ENCODE assay signal across 23 cellular contexts in genomic region chr1:234018816-234019215, GRCh38.
DNase-seq lines count a peak whose midpoint lies in the region; ATAC-seq, FAIRE-seq and TF ChIP-seq lines count a peak whose summit lies in the region.
"Had no signal": no experiment of that assay in that cellular context is flagged by ENCODE, and none has a peak within 500 bp of the region (broad histone marks: within the 10 kb centered on the region; RNA-seq: fewer than 3 reads in every experiment).

No MANE protein-coding gene starts in this region.

- H3K4me1 ChIP-seq in H1 (replicated peaks in 1 of 4; ENCODE audit: control insufficient read depth in 3 of 4, insufficient read depth in 4 of 4, low read length in 3 of 4), result no peaks in the 10 kb centered on the region
- H3K4me1 ChIP-seq: A549; BE2C; BLaER1 treated with 17β-estradiol and CSF1 and Interleukin-3, amounts not matched to agents 10 nM and 100 nM had no signal

- H3K23me2 ChIP-seq in H1 (ENCODE audit: low read depth, low read length), result no peaks in the 10 kb centered on the region

- no peak overlapping the region for H2BK20ac ChIP-seq in H1 (ENCODE audit: low read length)

- H3K23ac ChIP-seq in H1 (ENCODE audit: insufficient read length), result no peak overlapping the region

- TF ChIP-seq CTCF in RWPE1 (conservative IDR thresholded peaks at IDR 0.05; ENCODE audit: low read depth) (no peak), H1 (IDR thresholded peaks at IDR 0.05; ENCODE audit: control extremely low read depth in 1 of 3, insufficient read depth in 1 of 3, low read depth in 1 of 3, low read length in 3 of 3) (no peak)

- ATAC-seq in esophagus mucosa (peak; percentile 77), HG03460 (IDR thresholded peaks at IDR 0.05; ENCODE audit: unreplicated experiment) (no peak), HG02981 (IDR thresholded peaks at IDR 0.05; ENCODE audit: unreplicated experiment) (no peak)
- ATAC-seq: A549, HCT116 had no signal

- H2BK12ac ChIP-seq in H1 (ENCODE audit: low read depth, low read length), result no peak overlapping the region

- no peak overlapping the region for H3K56ac ChIP-seq in H1 (replicated peaks; ENCODE audit: insufficient read length, low read depth, low read length)

- H3K79me1 ChIP-seq in H1 (ENCODE audit: low read depth, low read length), result no peaks in the 10 kb centered on the region

- H3K4me3 ChIP-seq in H1 (ENCODE audit: extremely low read depth in 1 of 4, insufficient read depth in 2 of 4, low read depth in 3 of 4, low read length in 4 of 4), result no peak overlapping the region
- H3K4me3 ChIP-seq: A549; BLaER1 treated with 17β-estradiol and CSF1 and Interleukin-3, amounts not matched to agents 10 nM and 100 nM; GM23248 had no signal

- no peak for TF ChIP-seq RAD21 in H1 (IDR thresholded peaks at IDR 0.05 in 1 of 2, conservative IDR thresholded peaks at IDR 0.05 in 1 of 2; ENCODE audit: low read depth in 2 of 2, low read length in 2 of 2)

- H2BK5ac ChIP-seq in H1 (ENCODE audit: low read depth, low read length), result no peak overlapping the region

- H3K27me3 ChIP-seq in H1 (replicated peaks in 1 of 4; ENCODE audit: control insufficient read depth in 3 of 4, extremely low read depth in 1 of 4, insufficient read depth in 3 of 4, low read length in 3 of 4), result no peaks in the 10 kb centered on the region
- H3K27me3 ChIP-seq: BE2C; BLaER1 treated with 17β-estradiol and CSF1 and Interleukin-3, amounts not matched to agents 10 nM and 100 nM had no signal

- H2AK5ac ChIP-seq in H1 (ENCODE audit: low read depth, low read length), result no peak overlapping the region

- H4K8ac ChIP-seq in H1 (ENCODE audit: extremely low read depth, insufficient read depth, low read length), result no peak overlapping the region

- no peaks in the 10 kb centered on the region for H3K36me3 ChIP-seq in H1 (ENCODE audit: control insufficient read depth in 2 of 4, insufficient read depth in 4 of 4, low read length in 3 of 4)
- H3K36me3 ChIP-seq: BE2C; BLaER1 treated with 17β-estradiol and CSF1 and Interleukin-3, amounts not matched to agents 10 nM and 100 nM had no signal

- 85% methylated on average over 4 of the region's 4 CpGs; no CpG with 5 or more reads in 1 of the 2 experiments for WGBS in H1 (ENCODE audit: extremely low coverage in 1 of 2, insufficient coverage in 1 of 2, insufficient read length in 1 of 2, insufficient replicate concordance in 2 of 2, low coverage in 1 of 2, low lambda C conversion rate in 2 of 2, missing lambda C conversion rate in 1 of 2), 2 experiments

- TF ChIP-seq POLR2A in H1 (IDR thresholded peaks at IDR 0.05; ENCODE audit: control extremely low read depth in 1 of 2, low read depth in 2 of 2, low read length in 2 of 2) (no peak), erythroblast (IDR thresholded peaks at IDR 0.05; ENCODE audit: low read length) (no peak)

- CTCF ChIA-PET in RWPE1 (lab: Yijun Ruan, JAX), result interaction anchor here (0.6 to 0.8 kb wide), 2 partner anchors 47 to 54 kb away, joined by 3 to 4 read pairs; no protein-coding TSS in a partner anchor
- CTCF ChIA-PET in H1 (lab: Charles Lee; ENCODE audit: partially characterized antibody), result no interaction called here

- H2BK120ac ChIP-seq in H1 (replicated peaks; ENCODE audit: low read depth, low read length), result no peak overlapping the region

- no peak for FAIRE-seq in H1 (lab: Jason Lieb, UNC)
- FAIRE-seq: A549, GM12892, GM19239 had no signal

- H2AFZ ChIP-seq in H1 (ENCODE audit: low read length), result no peak overlapping the region
- H2AFZ ChIP-seq: GM23248 had no signal

- no peaks in the 10 kb centered on the region for H3K9me3 ChIP-seq in H1 (ENCODE audit: insufficient read depth in 2 of 2, low read depth in 1 of 2, low read length in 1 of 2)
- H3K9me3 ChIP-seq: A549; BE2C; BLaER1 treated with 17β-estradiol and CSF1 and Interleukin-3, amounts not matched to agents 10 nM and 100 nM had no signal

- no peak overlapping the region for H3K9ac ChIP-seq in H1 (replicated peaks in 1 of 4; ENCODE audit: extremely low read depth in 1 of 4, low read depth in 3 of 4, low read length in 3 of 4)
- H3K9ac ChIP-seq: BLaER1 treated with 17β-estradiol and CSF1 and Interleukin-3, amounts not matched to agents 10 nM and 100 nM; GM23248 had no signal

- H3K18ac ChIP-seq in H1 (ENCODE audit: extremely low read depth, low read length), result peak overlapping the region; percentile 11; the same call in 1 of the 2 replicates

- no peak overlapping the region for H3K27ac ChIP-seq in RWPE1
- no peak overlapping the region for H3K27ac ChIP-seq in H1 (ENCODE audit: low read depth, low read length)
- H3K27ac ChIP-seq: A549; BLaER1 treated with 17β-estradiol and CSF1 and Interleukin-3, amounts not matched to agents 10 nM and 100 nM; GM23248 had no signal

- no peak overlapping the region for H4K5ac ChIP-seq in H1 (ENCODE audit: insufficient read length, low read depth, low read length)

- H4K91ac ChIP-seq in H1 (replicated peaks; ENCODE audit: insufficient read length, low read length), result no peak overlapping the region

- no peak overlapping the region for H3K14ac ChIP-seq in H1 (ENCODE audit: insufficient read length)

- no peak for TF ChIP-seq EP300 in H1 (IDR thresholded peaks at IDR 0.05; ENCODE audit: borderline replicate concordance in 1 of 2, low read depth in 2 of 2, low read length in 2 of 2)

- POLR2A ChIA-PET in RWPE1 (lab: Yijun Ruan, JAX; ENCODE audit: low non-redundant PET), result no interaction called here
- POLR2A ChIA-PET in H1 (lab: Charles Lee; ENCODE audit: partially characterized antibody), result no interaction called here

- no peak overlapping the region for H2BK15ac ChIP-seq in H1 (ENCODE audit: low read length)

- DNase-seq in RWPE1 (ENCODE audit: low spot score) (peak; percentile 10), H1 (ENCODE audit: low read depth in 1 of 2, low spot score in 2 of 2) (no peak), erythroblast (lab: John Stamatoyannopoulos, UW) (no peak)
- DNase-seq: 8988T; ACHN; AML-193; BE2C; CD4-positive, alpha-beta T cell; CD8-positive, alpha-beta memory T cell; DMS 273 treated with DMSO at 0.1 percent for 48 hours; DMS79; EL; GDM1; GM23248; H9 had no signal

- H3K4ac ChIP-seq in H1 (replicated peaks; ENCODE audit: insufficient read length, low read depth, low read length), result no peak overlapping the region

- H3K4me2 ChIP-seq in H1 (ENCODE audit: insufficient read depth in 1 of 2, low read depth in 2 of 2, low read length in 2 of 2), result no peak overlapping the region
- H3K4me2 ChIP-seq: A549; BLaER1 treated with 17β-estradiol and CSF1 and Interleukin-3, amounts not matched to agents 10 nM and 100 nM had no signal

- no peaks in the 10 kb centered on the region for H3K79me2 ChIP-seq in H1 (ENCODE audit: control insufficient read depth in 1 of 2, insufficient read depth in 2 of 2, low read length in 2 of 2)

- no peaks in the 10 kb centered on the region for H4K20me1 ChIP-seq in H1 (replicated peaks in 1 of 2; ENCODE audit: control insufficient read depth in 1 of 2, insufficient read depth in 2 of 2, low read length in 2 of 2)
- H4K20me1 ChIP-seq: BLaER1 treated with 17β-estradiol and CSF1 and Interleukin-3, amounts not matched to agents 10 nM and 100 nM had no signal

TF ChIP-seq in H1, 55 proteins besides CTCF, POLR2A, EP300 and RAD21:
- no peak for TF ChIP-seq YY1 (IDR thresholded peaks at IDR 0.05; ENCODE audit: low read depth, low read length)
- TF ChIP-seq, protein P1, sequence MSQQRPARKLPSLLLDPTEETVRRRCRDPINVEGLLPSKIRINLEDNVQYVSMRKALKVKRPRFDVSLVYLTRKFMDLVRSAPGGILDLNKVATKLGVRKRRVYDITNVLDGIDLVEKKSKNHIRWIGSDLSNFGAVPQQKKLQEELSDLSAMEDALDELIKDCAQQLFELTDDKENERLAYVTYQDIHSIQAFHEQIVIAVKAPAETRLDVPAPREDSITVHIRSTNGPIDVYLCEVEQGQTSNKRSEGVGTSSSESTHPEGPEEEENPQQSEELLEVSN (IDR thresholded peaks at IDR 0.05), result no peak
- no peak for TF ChIP-seq PHF8 (conservative IDR thresholded peaks at IDR 0.05; ENCODE audit: low read depth, low read length)
- no peak for TF ChIP-seq ZNF274 (IDR thresholded peaks at IDR 0.05; ENCODE audit: borderline replicate concordance, extremely low read depth, low read length)
- no peak for TF ChIP-seq TCF12 (IDR thresholded peaks at IDR 0.05; ENCODE audit: low read depth, low read length)
- no peak for TF ChIP-seq JUND (IDR thresholded peaks at IDR 0.05; ENCODE audit: low read length)
